Comparison of ENCODE assay signal across 5 cellular contexts in the genomic region with DNA sequence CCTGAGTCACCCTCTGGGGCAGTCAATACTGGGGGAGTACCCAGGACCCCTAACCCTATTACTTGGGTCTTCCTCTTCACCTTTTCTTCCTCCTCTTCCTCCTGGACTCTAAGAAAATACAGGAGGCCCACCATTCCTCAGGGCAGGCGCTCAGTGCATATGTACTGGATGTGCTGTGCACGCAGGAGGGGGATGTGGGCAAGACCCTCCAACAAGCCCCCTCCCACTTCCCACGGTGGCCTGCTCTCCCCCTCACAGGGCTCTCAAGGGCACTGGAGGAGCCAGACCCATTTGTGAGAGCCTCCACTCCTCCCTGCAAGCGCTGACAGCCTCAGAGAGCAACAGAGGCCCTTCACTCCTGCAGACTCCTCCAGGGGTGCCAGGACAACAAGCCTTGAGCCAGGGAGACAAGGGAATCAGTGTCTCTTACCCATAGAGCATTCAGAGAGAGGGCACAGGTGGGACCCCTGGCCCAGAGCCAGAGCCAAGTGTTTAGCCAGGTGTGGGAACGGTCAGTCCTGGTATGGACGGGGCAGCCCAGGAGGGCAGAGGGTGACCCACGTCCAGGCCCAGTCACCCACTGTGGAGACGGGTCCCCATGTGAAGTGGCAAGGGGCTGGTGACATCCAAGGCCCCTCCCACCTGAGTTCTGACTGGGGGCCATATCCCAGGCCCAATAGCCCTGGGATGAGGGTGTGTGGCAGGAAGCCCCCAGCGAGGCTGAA.
"Had no signal": no experiment of that assay in that cellular context is flagged by ENCODE, and none has a peak within 500 bp of the region (broad histone marks: within the 10 kb centered on the region; RNA-seq: fewer than 3 reads in every experiment).

No MANE protein-coding gene starts in this region.

- H3K4me3 ChIP-seq: GM23338 had no signal

- H3K27ac ChIP-seq: HL-60 had no signal

- DNase-seq: H9, HCEC 1CT had no signal

- ATAC-seq: GM23338, HepG2 had no signal

- H2AFZ ChIP-seq: GM23338 had no signal

- H3K4me2 ChIP-seq: GM23338 had no signal
